Comparison of ENCODE assay signal across 1 cellular context in the genomic region with DNA sequence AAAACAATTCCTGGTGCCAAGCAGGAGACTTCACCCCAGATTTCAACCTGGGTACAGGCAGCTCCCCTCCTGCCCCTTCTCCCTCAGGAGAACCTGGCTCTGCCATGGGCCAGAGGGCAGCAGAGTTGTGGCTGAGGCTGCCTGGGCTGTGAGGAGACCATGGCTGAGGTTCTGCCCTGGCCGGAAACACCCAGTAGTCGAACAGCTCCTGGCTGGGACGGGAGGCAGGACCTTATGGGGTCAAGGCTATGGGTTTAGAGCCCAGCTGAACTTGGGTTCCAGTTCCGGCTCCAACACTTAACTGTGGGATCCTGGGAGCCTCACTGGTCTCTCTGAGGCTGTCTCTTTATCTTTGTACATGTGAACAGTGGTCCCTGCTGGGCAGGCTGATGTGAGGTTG.
A peak's percentile ranks its signal among the peaks of the same experiment; 100 is the strongest.
TF ChIP-seq lines count a peak whose summit lies in the region.

No MANE protein-coding gene starts in this region.

TF ChIP-seq in HepG2, 621 proteins besides CTCF, POLR2A, EP300 and RAD21 (continued from another document):
- 0 out of 2 replicates have a peak, but pooled peaks have one; percentile 1 for TF ChIP-seq SMC3 (IDR thresholded peaks at IDR 0.05; ENCODE audit: low read length)
- TF ChIP-seq, protein P1, sequence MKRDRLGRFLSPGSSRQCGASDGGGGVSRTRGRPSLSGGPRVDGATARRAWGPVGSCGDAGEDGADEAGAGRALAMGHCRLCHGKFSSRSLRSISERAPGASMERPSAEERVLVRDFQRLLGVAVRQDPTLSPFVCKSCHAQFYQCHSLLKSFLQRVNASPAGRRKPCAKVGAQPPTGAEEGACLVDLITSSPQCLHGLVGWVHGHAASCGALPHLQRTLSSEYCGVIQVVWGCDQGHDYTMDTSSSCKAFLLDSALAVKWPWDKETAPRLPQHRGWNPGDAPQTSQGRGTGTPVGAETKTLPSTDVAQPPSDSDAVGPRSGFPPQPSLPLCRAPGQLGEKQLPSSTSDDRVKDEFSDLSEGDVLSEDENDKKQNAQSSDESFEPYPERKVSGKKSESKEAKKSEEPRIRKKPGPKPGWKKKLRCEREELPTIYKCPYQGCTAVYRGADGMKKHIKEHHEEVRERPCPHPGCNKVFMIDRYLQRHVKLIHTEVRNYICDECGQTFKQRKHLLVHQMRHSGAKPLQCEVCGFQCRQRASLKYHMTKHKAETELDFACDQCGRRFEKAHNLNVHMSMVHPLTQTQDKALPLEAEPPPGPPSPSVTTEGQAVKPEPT (CRISPR knock-in tag; IDR thresholded peaks at IDR 0.05; ENCODE audit: low read depth) = no peak
- TF ChIP-seq, protein P2, sequence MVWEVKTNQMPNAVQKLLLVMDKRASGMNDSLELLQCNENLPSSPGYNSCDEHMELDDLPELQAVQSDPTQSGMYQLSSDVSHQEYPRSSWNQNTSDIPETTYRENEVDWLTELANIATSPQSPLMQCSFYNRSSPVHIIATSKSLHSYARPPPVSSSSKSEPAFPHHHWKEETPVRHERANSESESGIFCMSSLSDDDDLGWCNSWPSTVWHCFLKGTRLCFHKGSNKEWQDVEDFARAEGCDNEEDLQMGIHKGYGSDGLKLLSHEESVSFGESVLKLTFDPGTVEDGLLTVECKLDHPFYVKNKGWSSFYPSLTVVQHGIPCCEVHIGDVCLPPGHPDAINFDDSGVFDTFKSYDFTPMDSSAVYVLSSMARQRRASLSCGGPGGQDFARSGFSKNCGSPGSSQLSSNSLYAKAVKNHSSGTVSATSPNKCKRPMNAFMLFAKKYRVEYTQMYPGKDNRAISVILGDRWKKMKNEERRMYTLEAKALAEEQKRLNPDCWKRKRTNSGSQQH (CRISPR knock-in tag; IDR thresholded peaks at IDR 0.05; ENCODE audit: low read depth) = no peak
- TF ChIP-seq AGO2 (optimal IDR thresholded peaks at IDR 0.05; ENCODE audit: low read depth, low read length) = no peak
- TF ChIP-seq ZNF530 (CRISPR knock-in tag; IDR thresholded peaks at IDR 0.05; ENCODE audit: low read depth) = no peak
